7 cellular contexts compared by ENCODE assay signal in the genomic region with DNA sequence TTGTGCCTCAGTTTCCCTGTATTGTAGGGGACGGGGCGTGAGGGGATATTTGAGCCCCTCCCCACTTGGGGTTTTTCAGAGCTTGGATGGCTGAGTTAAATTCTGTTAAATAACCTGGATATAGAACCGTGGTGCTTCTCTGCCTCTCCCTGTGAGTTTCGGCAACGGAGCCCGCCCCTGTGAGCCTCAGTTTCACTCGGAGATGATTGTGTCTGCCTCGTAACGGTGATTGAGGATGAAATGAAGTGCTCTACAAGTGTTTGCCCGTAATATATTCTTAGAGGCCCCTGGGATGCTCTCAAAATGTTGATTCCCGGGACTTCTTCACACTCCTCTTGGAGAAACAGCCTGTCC. TPM values are rescaled to one million over a fixed set of nuclear protein-coding genes. Genes with fewer than 3 reads are reported as not detected.
DNase-seq lines count a peak whose midpoint lies in the region; ATAC-seq and TF ChIP-seq lines count a peak whose summit lies in the region.

No MANE protein-coding gene starts in this region.

- ATAC-seq in activated CD8-positive, alpha-beta T cell treated with anti-CD3 and anti-CD28 coated beads, Interleukin-2, amount 10 ng/mL, durations not matched to agents 7 days and 5 days: no peak
- no peak for ATAC-seq in stimulated activated memory B cell treated with anti-CD40 and anti-IgM and Interleukin-4, amounts not matched to agents 10 μg/mL and 1 μg/mL and 100 μg/mL, for 72 hours

- peaks cover 8% of the 10 kb centered on the region; the same call in 1 of the 2 replicates for H3K36me3 ChIP-seq in iPS DF 6.9 (ENCODE audit: control insufficient read depth, insufficient read depth, low read length)

- no CpG with 5 or more reads among the region's 11 CpGs for WGBS in iPS DF 6.9 (ENCODE audit: insufficient coverage, insufficient read length)

- H3K4me3 ChIP-seq in iPS DF 6.9 (ENCODE audit: low read length): peak overlapping the region; percentile 84

- H3K9me3 ChIP-seq in iPS DF 6.9 (ENCODE audit: control insufficient read depth, insufficient read depth, low read length): no peaks in the 10 kb centered on the region

- DNase-seq in HFFc6: no peak
- no peak for DNase-seq in activated CD8-positive, alpha-beta T cell treated with anti-CD3 and anti-CD28 coated beads, Interleukin-2, amount 10 ng/mL, durations not matched to agents 7 days and 5 days
- DNase-seq in iPS DF 6.9 (ENCODE audit: low read depth, low spot score): no peak
- DNase-seq in T1000 (lab: John Stamatoyannopoulos, UW): no peak
- DNase-seq in stimulated activated CD4-positive, alpha-beta T cell treated with anti-CD3 and anti-CD28 coated beads, Interleukin-2, amount 100 ng/mL, for 48 hours: no peak
- DNase-seq in cerebellar nuclear complex (lab: John Stamatoyannopoulos, UW): no peak

- H3K27ac Mint-ChIP-seq in HFFc6: peak overlapping the region; percentile 82
- peak overlapping the region; percentile 91 for H3K27ac Mint-ChIP-seq in activated CD8-positive, alpha-beta T cell treated with anti-CD3 and anti-CD28 coated beads, Interleukin-2, amount 10 ng/mL, durations not matched to agents 7 days and 5 days
- peak overlapping the region; percentile 95 for H3K27ac Mint-ChIP-seq in stimulated activated memory B cell treated with anti-CD40 and anti-IgM and Interleukin-4, amounts not matched to agents 10 μg/mL and 1 μg/mL and 100 μg/mL, for 72 hours

- no peaks in the 10 kb centered on the region; the same call in 1 of the 2 replicates for H3K27me3 Mint-ChIP-seq in HFFc6 (ENCODE audit: insufficient read depth)
- H3K27me3 Mint-ChIP-seq in activated CD8-positive, alpha-beta T cell treated with anti-CD3 and anti-CD28 coated beads, Interleukin-2, amount 10 ng/mL, durations not matched to agents 7 days and 5 days (ENCODE audit: low read depth): no peaks in the 10 kb centered on the region
- H3K27me3 Mint-ChIP-seq in stimulated activated memory B cell treated with anti-CD40 and anti-IgM and Interleukin-4, amounts not matched to agents 10 μg/mL and 1 μg/mL and 100 μg/mL, for 72 hours: no peaks in the 10 kb centered on the region

- peak overlapping the region; percentile 91 for H3K4me3 Mint-ChIP-seq in HFFc6
- peak overlapping the region; percentile 94 for H3K4me3 Mint-ChIP-seq in activated CD8-positive, alpha-beta T cell treated with anti-CD3 and anti-CD28 coated beads, Interleukin-2, amount 10 ng/mL, durations not matched to agents 7 days and 5 days
- peak overlapping the region; percentile 91 for H3K4me3 Mint-ChIP-seq in stimulated activated memory B cell treated with anti-CD40 and anti-IgM and Interleukin-4, amounts not matched to agents 10 μg/mL and 1 μg/mL and 100 μg/mL, for 72 hours

- H3K4me1 ChIP-seq in iPS DF 6.9 (ENCODE audit: control insufficient read depth, insufficient read depth, low read length): no peaks in the 10 kb centered on the region

- H3K4me1 Mint-ChIP-seq in HFFc6 (ENCODE audit: low read depth): peaks cover 14% of the 10 kb centered on the region
- H3K4me1 Mint-ChIP-seq in activated CD8-positive, alpha-beta T cell treated with anti-CD3 and anti-CD28 coated beads, Interleukin-2, amount 10 ng/mL, durations not matched to agents 7 days and 5 days (ENCODE audit: low read depth): peaks cover 26% of the 10 kb centered on the region
- H3K4me1 Mint-ChIP-seq in stimulated activated memory B cell treated with anti-CD40 and anti-IgM and Interleukin-4, amounts not matched to agents 10 μg/mL and 1 μg/mL and 100 μg/mL, for 72 hours: peaks cover 34% of the 10 kb centered on the region

- POLR2A ChIA-PET in activated CD8-positive, alpha-beta T cell treated with anti-CD3 and anti-CD28 coated beads, Interleukin-2, amount 10 ng/mL, durations not matched to agents 7 days and 5 days (lab: Charles Lee): interaction anchor here (0.9 to 4.0 kb wide), 11 partner anchors 9 to 236 kb away, joined by 3 to 44 read pairs (median 7); a partner anchor contains a TSS

- H3K9me3 Mint-ChIP-seq in HFFc6: no peaks in the 10 kb centered on the region
- H3K9me3 Mint-ChIP-seq in activated CD8-positive, alpha-beta T cell treated with anti-CD3 and anti-CD28 coated beads, Interleukin-2, amount 10 ng/mL, durations not matched to agents 7 days and 5 days (ENCODE audit: insufficient read depth): no peaks in the 10 kb centered on the region
- no peaks in the 10 kb centered on the region for H3K9me3 Mint-ChIP-seq in stimulated activated memory B cell treated with anti-CD40 and anti-IgM and Interleukin-4, amounts not matched to agents 10 μg/mL and 1 μg/mL and 100 μg/mL, for 72 hours

- TF ChIP-seq CTCF in HFFc6 (IDR thresholded peaks at IDR 0.05): no peak

- H3K36me3 Mint-ChIP-seq in HFFc6 (ENCODE audit: low read depth): peaks cover 10% of the 10 kb centered on the region
- peaks cover 17% of the 10 kb centered on the region for H3K36me3 Mint-ChIP-seq in activated CD8-positive, alpha-beta T cell treated with anti-CD3 and anti-CD28 coated beads, Interleukin-2, amount 10 ng/mL, durations not matched to agents 7 days and 5 days (ENCODE audit: low read depth)
- peaks cover 16% of the 10 kb centered on the region for H3K36me3 Mint-ChIP-seq in stimulated activated memory B cell treated with anti-CD40 and anti-IgM and Interleukin-4, amounts not matched to agents 10 μg/mL and 1 μg/mL and 100 μg/mL, for 72 hours

- CTCF ChIA-PET in activated CD8-positive, alpha-beta T cell treated with anti-CD3 and anti-CD28 coated beads, Interleukin-2, amount 10 ng/mL, durations not matched to agents 7 days and 5 days (lab: Charles Lee): interaction anchor here (1.1 to 4.6 kb wide), 9 partner anchors 13 to 107 kb away, joined by 3 to 37 read pairs (median 6); a partner anchor contains a TSS

- no peaks in the 10 kb centered on the region for H3K27me3 ChIP-seq in iPS DF 6.9 (ENCODE audit: control insufficient read depth, insufficient read depth, low read length)

- no peak overlapping the region for H3K27ac ChIP-seq in iPS DF 6.9 (ENCODE audit: low read length)

RNA-seq across cellular contexts. Expression of a gene that starts 0.5 kb away (rescaled TPM):
- total RNA-seq in HFFc6 (2021; fragmentation: NEBNext Ultra II Directional; extraction: Animal tissue kit (Norgen Biotek cat#: 25700)): 100 to 1,000 TPM; 109 to 123 (median 115) TPM
- 100 to 1,000 TPM; 101 to 108 TPM for total RNA-seq in activated CD8-positive, alpha-beta T cell treated with anti-CD3 and anti-CD28 coated beads, Interleukin-2, amount 10 ng/mL, durations not matched to agents 7 days and 5 days

RNA-seq across cellular contexts. Expression of a gene that starts 13.5 kb away (rescaled TPM):
- total RNA-seq in HFFc6 (2021; fragmentation: NEBNext Ultra II Directional; extraction: Animal tissue kit (Norgen Biotek cat#: 25700)): 1,000 to 10,000 TPM; 1,140 to 1,305 (median 1,270) TPM
- 1,000 to 10,000 TPM; 1,452 to 1,556 TPM for total RNA-seq in activated CD8-positive, alpha-beta T cell treated with anti-CD3 and anti-CD28 coated beads, Interleukin-2, amount 10 ng/mL, durations not matched to agents 7 days and 5 days

RNA-seq across cellular contexts. Expression of a gene that starts 14.8 kb away (rescaled TPM):
- 100 to 1,000 TPM; 229 to 284 (median 241) TPM for total RNA-seq in HFFc6 (2021; fragmentation: NEBNext Ultra II Directional; extraction: Animal tissue kit (Norgen Biotek cat#: 25700))
- total RNA-seq in activated CD8-positive, alpha-beta T cell treated with anti-CD3 and anti-CD28 coated beads, Interleukin-2, amount 10 ng/mL, durations not matched to agents 7 days and 5 days: 100 to 1,000 TPM; 245 to 247 TPM

RNA-seq across cellular contexts. Expression of a gene that starts 30.4 kb away (rescaled TPM):
- total RNA-seq in HFFc6 (2021; fragmentation: NEBNext Ultra II Directional; extraction: Animal tissue kit (Norgen Biotek cat#: 25700)): 10 to 100 TPM; 50.2 to 73.8 (median 60.8) TPM
- total RNA-seq in activated CD8-positive, alpha-beta T cell treated with anti-CD3 and anti-CD28 coated beads, Interleukin-2, amount 10 ng/mL, durations not matched to agents 7 days and 5 days: 10 to 100 TPM; 91.5 to 98.7 TPM

RNA-seq across cellular contexts. Expression of a gene that starts 36.3 kb away (rescaled TPM):
- 10 to 100 TPM; 15.7 to 17.8 (median 16.4) TPM for total RNA-seq in HFFc6 (2021; fragmentation: NEBNext Ultra II Directional; extraction: Animal tissue kit (Norgen Biotek cat#: 25700))
- total RNA-seq in activated CD8-positive, alpha-beta T cell treated with anti-CD3 and anti-CD28 coated beads, Interleukin-2, amount 10 ng/mL, durations not matched to agents 7 days and 5 days: 10 to 100 TPM; 20.8 to 22.3 TPM
